25 cellular contexts compared by ENCODE assay signal in the genomic region with DNA sequence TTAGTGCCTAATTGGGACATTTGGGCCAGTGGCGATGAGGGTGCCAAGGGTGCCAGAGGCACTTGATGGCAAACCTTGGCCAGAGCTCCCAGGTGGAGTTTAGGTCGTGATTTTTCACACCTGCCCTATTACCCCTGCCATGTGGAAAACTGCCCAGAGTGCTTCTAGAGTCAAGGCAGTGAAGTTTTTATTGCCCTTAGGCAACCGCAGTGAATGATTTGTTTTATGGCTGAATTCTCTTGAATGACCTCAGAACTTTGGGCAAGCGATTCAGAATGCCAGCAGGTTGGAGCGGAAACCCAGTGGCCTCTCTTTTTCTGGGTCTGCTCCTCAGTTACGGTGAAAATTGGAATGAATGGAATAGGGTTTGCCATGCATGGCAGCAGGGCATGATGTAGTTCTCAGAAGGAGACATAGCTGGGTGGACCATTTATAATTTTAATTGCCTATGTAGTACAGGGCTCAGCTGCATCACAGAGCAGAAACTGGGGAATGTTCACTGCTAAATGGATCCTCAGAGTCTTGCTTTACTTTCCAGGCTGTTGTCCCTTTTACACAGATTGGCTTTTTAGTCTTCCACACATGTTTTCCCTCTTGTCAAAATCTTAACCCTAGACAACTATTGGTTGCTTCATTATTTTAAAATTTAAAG.
"Had no signal": no experiment of that assay in that cellular context is flagged by ENCODE, and none has a peak within 500 bp of the region (broad histone marks: within the 10 kb centered on the region; RNA-seq: fewer than 3 reads in every experiment).

No MANE protein-coding gene starts in this region.

- H3K36me3 Mint-ChIP-seq: activated CD8-positive, alpha-beta memory T cell treated with anti-CD3 and anti-CD28 coated beads, Interleukin-2, amount 10 ng/mL, durations not matched to agents 7 days and 5 days; activated naive CD4-positive, alpha-beta T cell treated with anti-CD3 and anti-CD28 coated beads, Interleukin-2, amount 50 U/mL, for 24 hours; natural killer cell treated with Interleukin-12 subunit alpha and Interleukin-12 subunit beta and Interleukin-15 and Interleukin-18, amount 100 ng/mL, for 72 hours; stimulated activated effector memory CD8-positive, alpha-beta T cell treated with anti-CD3 and anti-CD28 coated beads, Interleukin-12 subunit alpha, Interleukin-12 subunit beta, amount 100 ng/mL, for 72 hours; type B pancreatic cell had no signal

- ATAC-seq: activated CD4-positive, alpha-beta T cell treated with anti-CD3 and anti-CD28 coated beads for 36 hours; activated CD8-positive, alpha-beta memory T cell treated with anti-CD3 and anti-CD28 coated beads, Interleukin-2, amount 10 ng/mL, durations not matched to agents 7 days and 5 days; activated CD8-positive, alpha-beta T cell treated with anti-CD3 and anti-CD28 coated beads, Interleukin-2, amount 10 ng/mL, durations not matched to agents 7 days and 5 days; activated naive CD8-positive, alpha-beta T cell treated with anti-CD3 and anti-CD28 coated beads, Interleukin-2, amount 50 U/mL, for 24 hours; foreskin keratinocyte; left lobe of liver; lower lobe of right lung; natural killer cell treated with Interleukin-12 subunit alpha and Interleukin-12 subunit beta and Interleukin-15 and Interleukin-18, amount 100 ng/mL, for 72 hours; right lobe of liver; stimulated activated effector memory CD8-positive, alpha-beta T cell treated with anti-CD3 and anti-CD28 coated beads, Interleukin-12 subunit alpha, Interleukin-12 subunit beta, amount 100 ng/mL, for 72 hours had no signal

- H3K9me3 ChIP-seq: esophagus muscularis mucosa, lower lobe of right lung, neutrophil, right lobe of liver, thoracic aorta, uterus had no signal

- H3K27ac ChIP-seq: esophagus muscularis mucosa, foreskin keratinocyte, lower lobe of right lung, neutrophil, right lobe of liver, thoracic aorta, uterus had no signal

- H3K36me3 ChIP-seq: esophagus muscularis mucosa, lower lobe of right lung, neutrophil, right lobe of liver, thoracic aorta, uterus had no signal

- H3K27me3 ChIP-seq: esophagus muscularis mucosa, foreskin keratinocyte, neutrophil, right lobe of liver, uterus had no signal

- H3K4me1 ChIP-seq: esophagus muscularis mucosa, foreskin keratinocyte, lower lobe of right lung, right lobe of liver, uterus had no signal

- H3K9me3 Mint-ChIP-seq: activated T-helper 2 cell treated with anti-CD3 and anti-CD28 coated beads, Interferon-gamma antibody, Interleukin-2, Interleukin-4, amounts not matched to agents 10 μg/mL and 5 μg/mL and 100 μg/mL, durations not matched to agents 14 hours and 24 hours and 36 hours; stimulated activated naive CD8-positive, alpha-beta T cell treated with anti-CD3 and anti-CD28 coated beads, Interleukin-15, Interleukin-2, amounts not matched to agents 100 ng/mL and 50 ng/mL, for 24 hours; type B pancreatic cell had no signal

- H3K4me1 Mint-ChIP-seq: activated CD4-positive, alpha-beta T cell treated with anti-CD3 and anti-CD28 coated beads for 36 hours; activated CD8-positive, alpha-beta memory T cell treated with anti-CD3 and anti-CD28 coated beads, Interleukin-2, amount 10 ng/mL, durations not matched to agents 7 days and 5 days; activated naive CD4-positive, alpha-beta T cell treated with anti-CD3 and anti-CD28 coated beads, Interleukin-2, amount 50 U/mL, for 24 hours; activated naive CD8-positive, alpha-beta T cell treated with anti-CD3 and anti-CD28 coated beads, Interleukin-2, amount 50 U/mL, for 24 hours; endodermal cell; stimulated activated effector memory CD8-positive, alpha-beta T cell treated with anti-CD3 and anti-CD28 coated beads, Interleukin-12 subunit alpha, Interleukin-12 subunit beta, amount 100 ng/mL, for 72 hours had no signal

- H3K4me3 ChIP-seq: esophagus muscularis mucosa, lower lobe of right lung, right lobe of liver, thoracic aorta, uterus had no signal

- H3K27me3 Mint-ChIP-seq: activated CD4-positive, alpha-beta T cell treated with anti-CD3 and anti-CD28 coated beads for 36 hours; activated CD8-positive, alpha-beta memory T cell treated with anti-CD3 and anti-CD28 coated beads, Interleukin-2, amount 10 ng/mL, durations not matched to agents 7 days and 5 days; activated naive CD4-positive, alpha-beta T cell treated with anti-CD3 and anti-CD28 coated beads, Interleukin-2, amount 50 U/mL, for 24 hours; activated naive CD8-positive, alpha-beta T cell treated with anti-CD3 and anti-CD28 coated beads, Interleukin-2, amount 50 U/mL, for 24 hours; natural killer cell treated with Interleukin-12 subunit alpha and Interleukin-12 subunit beta and Interleukin-15 and Interleukin-18, amount 100 ng/mL, for 72 hours; stimulated activated naive CD8-positive, alpha-beta T cell treated with anti-CD3 and anti-CD28 coated beads, Interleukin-15, Interleukin-2, amounts not matched to agents 100 ng/mL and 50 ng/mL, for 24 hours; type B pancreatic cell had no signal

- H3K27ac Mint-ChIP-seq: activated CD4-positive, alpha-beta T cell treated with anti-CD3 and anti-CD28 coated beads for 36 hours; activated CD8-positive, alpha-beta memory T cell treated with anti-CD3 and anti-CD28 coated beads, Interleukin-2, amount 10 ng/mL, durations not matched to agents 7 days and 5 days; activated CD8-positive, alpha-beta T cell treated with anti-CD3 and anti-CD28 coated beads, Interleukin-2, amount 10 ng/mL, durations not matched to agents 7 days and 5 days; activated naive CD4-positive, alpha-beta T cell treated with anti-CD3 and anti-CD28 coated beads, Interleukin-2, amount 50 U/mL, for 24 hours; activated naive CD8-positive, alpha-beta T cell treated with anti-CD3 and anti-CD28 coated beads, Interleukin-2, amount 50 U/mL, for 24 hours; activated T-helper 2 cell treated with anti-CD3 and anti-CD28 coated beads, Interferon-gamma antibody, Interleukin-2, Interleukin-4, amounts not matched to agents 10 μg/mL and 5 μg/mL and 100 μg/mL, durations not matched to agents 14 hours and 24 hours and 36 hours; endodermal cell; natural killer cell treated with Interleukin-12 subunit alpha and Interleukin-12 subunit beta and Interleukin-15 and Interleukin-18, amount 100 ng/mL, for 72 hours; stimulated activated effector memory CD8-positive, alpha-beta T cell treated with anti-CD3 and anti-CD28 coated beads, Interleukin-12 subunit alpha, Interleukin-12 subunit beta, amount 100 ng/mL, for 72 hours; stimulated activated naive CD8-positive, alpha-beta T cell treated with anti-CD3 and anti-CD28 coated beads, Interleukin-15, Interleukin-2, amounts not matched to agents 100 ng/mL and 50 ng/mL, for 24 hours; type B pancreatic cell had no signal

- DNase-seq: activated CD4-positive, alpha-beta T cell treated with anti-CD3 and anti-CD28 coated beads for 36 hours; activated CD4-positive, CD25-positive, alpha-beta regulatory T cell; activated CD8-positive, alpha-beta memory T cell treated with anti-CD3 and anti-CD28 coated beads, Interleukin-2, amount 10 ng/mL, durations not matched to agents 7 days and 5 days; activated CD8-positive, alpha-beta T cell treated with anti-CD3 and anti-CD28 coated beads, Interleukin-2, amount 10 ng/mL, durations not matched to agents 7 days and 5 days; activated naive CD8-positive, alpha-beta T cell treated with anti-CD3 and anti-CD28 coated beads, Interleukin-2, amount 50 U/mL, for 24 hours; activated T-cell treated with anti-CD3 and anti-CD28 coated beads, Interleukin-2, amount 50 U/mL, for 48 hours; amygdala; endodermal cell; foreskin keratinocyte; lower lobe of right lung; mesendoderm; right lobe of liver; stimulated activated CD4-positive, alpha-beta T cell treated with anti-CD3 and anti-CD28 coated beads, Interleukin-12 subunit alpha, Interleukin-12 subunit beta, amount 100 ng/mL, for 4 hours; stimulated activated CD4-positive, alpha-beta T cell treated with anti-CD3 and anti-CD28 coated beads, Interleukin-4, amount 100 ng/mL, for 24 hours; uterus had no signal

- H3K4me3 Mint-ChIP-seq: activated CD4-positive, alpha-beta T cell treated with anti-CD3 and anti-CD28 coated beads for 36 hours; activated CD8-positive, alpha-beta memory T cell treated with anti-CD3 and anti-CD28 coated beads, Interleukin-2, amount 10 ng/mL, durations not matched to agents 7 days and 5 days; activated CD8-positive, alpha-beta T cell treated with anti-CD3 and anti-CD28 coated beads, Interleukin-2, amount 10 ng/mL, durations not matched to agents 7 days and 5 days; activated naive CD4-positive, alpha-beta T cell treated with anti-CD3 and anti-CD28 coated beads, Interleukin-2, amount 50 U/mL, for 24 hours; activated naive CD8-positive, alpha-beta T cell treated with anti-CD3 and anti-CD28 coated beads, Interleukin-2, amount 50 U/mL, for 24 hours; endodermal cell; natural killer cell treated with Interleukin-12 subunit alpha and Interleukin-12 subunit beta and Interleukin-15 and Interleukin-18, amount 100 ng/mL, for 72 hours; stimulated activated effector memory CD8-positive, alpha-beta T cell treated with anti-CD3 and anti-CD28 coated beads, Interleukin-12 subunit alpha, Interleukin-12 subunit beta, amount 100 ng/mL, for 72 hours; stimulated activated naive CD8-positive, alpha-beta T cell treated with anti-CD3 and anti-CD28 coated beads, Interleukin-15, Interleukin-2, amounts not matched to agents 100 ng/mL and 50 ng/mL, for 24 hours; type B pancreatic cell had no signal
